ENCODE assay signal across 1 cellular context in genomic region chr10:97760461-97761257, GRCh38.
TF ChIP-seq lines count a peak whose summit lies in the region.

No MANE protein-coding gene starts in this region.

TF ChIP-seq in K562, 482 proteins besides CTCF, POLR2A, EP300 and RAD21:
- TF ChIP-seq, protein P1, sequence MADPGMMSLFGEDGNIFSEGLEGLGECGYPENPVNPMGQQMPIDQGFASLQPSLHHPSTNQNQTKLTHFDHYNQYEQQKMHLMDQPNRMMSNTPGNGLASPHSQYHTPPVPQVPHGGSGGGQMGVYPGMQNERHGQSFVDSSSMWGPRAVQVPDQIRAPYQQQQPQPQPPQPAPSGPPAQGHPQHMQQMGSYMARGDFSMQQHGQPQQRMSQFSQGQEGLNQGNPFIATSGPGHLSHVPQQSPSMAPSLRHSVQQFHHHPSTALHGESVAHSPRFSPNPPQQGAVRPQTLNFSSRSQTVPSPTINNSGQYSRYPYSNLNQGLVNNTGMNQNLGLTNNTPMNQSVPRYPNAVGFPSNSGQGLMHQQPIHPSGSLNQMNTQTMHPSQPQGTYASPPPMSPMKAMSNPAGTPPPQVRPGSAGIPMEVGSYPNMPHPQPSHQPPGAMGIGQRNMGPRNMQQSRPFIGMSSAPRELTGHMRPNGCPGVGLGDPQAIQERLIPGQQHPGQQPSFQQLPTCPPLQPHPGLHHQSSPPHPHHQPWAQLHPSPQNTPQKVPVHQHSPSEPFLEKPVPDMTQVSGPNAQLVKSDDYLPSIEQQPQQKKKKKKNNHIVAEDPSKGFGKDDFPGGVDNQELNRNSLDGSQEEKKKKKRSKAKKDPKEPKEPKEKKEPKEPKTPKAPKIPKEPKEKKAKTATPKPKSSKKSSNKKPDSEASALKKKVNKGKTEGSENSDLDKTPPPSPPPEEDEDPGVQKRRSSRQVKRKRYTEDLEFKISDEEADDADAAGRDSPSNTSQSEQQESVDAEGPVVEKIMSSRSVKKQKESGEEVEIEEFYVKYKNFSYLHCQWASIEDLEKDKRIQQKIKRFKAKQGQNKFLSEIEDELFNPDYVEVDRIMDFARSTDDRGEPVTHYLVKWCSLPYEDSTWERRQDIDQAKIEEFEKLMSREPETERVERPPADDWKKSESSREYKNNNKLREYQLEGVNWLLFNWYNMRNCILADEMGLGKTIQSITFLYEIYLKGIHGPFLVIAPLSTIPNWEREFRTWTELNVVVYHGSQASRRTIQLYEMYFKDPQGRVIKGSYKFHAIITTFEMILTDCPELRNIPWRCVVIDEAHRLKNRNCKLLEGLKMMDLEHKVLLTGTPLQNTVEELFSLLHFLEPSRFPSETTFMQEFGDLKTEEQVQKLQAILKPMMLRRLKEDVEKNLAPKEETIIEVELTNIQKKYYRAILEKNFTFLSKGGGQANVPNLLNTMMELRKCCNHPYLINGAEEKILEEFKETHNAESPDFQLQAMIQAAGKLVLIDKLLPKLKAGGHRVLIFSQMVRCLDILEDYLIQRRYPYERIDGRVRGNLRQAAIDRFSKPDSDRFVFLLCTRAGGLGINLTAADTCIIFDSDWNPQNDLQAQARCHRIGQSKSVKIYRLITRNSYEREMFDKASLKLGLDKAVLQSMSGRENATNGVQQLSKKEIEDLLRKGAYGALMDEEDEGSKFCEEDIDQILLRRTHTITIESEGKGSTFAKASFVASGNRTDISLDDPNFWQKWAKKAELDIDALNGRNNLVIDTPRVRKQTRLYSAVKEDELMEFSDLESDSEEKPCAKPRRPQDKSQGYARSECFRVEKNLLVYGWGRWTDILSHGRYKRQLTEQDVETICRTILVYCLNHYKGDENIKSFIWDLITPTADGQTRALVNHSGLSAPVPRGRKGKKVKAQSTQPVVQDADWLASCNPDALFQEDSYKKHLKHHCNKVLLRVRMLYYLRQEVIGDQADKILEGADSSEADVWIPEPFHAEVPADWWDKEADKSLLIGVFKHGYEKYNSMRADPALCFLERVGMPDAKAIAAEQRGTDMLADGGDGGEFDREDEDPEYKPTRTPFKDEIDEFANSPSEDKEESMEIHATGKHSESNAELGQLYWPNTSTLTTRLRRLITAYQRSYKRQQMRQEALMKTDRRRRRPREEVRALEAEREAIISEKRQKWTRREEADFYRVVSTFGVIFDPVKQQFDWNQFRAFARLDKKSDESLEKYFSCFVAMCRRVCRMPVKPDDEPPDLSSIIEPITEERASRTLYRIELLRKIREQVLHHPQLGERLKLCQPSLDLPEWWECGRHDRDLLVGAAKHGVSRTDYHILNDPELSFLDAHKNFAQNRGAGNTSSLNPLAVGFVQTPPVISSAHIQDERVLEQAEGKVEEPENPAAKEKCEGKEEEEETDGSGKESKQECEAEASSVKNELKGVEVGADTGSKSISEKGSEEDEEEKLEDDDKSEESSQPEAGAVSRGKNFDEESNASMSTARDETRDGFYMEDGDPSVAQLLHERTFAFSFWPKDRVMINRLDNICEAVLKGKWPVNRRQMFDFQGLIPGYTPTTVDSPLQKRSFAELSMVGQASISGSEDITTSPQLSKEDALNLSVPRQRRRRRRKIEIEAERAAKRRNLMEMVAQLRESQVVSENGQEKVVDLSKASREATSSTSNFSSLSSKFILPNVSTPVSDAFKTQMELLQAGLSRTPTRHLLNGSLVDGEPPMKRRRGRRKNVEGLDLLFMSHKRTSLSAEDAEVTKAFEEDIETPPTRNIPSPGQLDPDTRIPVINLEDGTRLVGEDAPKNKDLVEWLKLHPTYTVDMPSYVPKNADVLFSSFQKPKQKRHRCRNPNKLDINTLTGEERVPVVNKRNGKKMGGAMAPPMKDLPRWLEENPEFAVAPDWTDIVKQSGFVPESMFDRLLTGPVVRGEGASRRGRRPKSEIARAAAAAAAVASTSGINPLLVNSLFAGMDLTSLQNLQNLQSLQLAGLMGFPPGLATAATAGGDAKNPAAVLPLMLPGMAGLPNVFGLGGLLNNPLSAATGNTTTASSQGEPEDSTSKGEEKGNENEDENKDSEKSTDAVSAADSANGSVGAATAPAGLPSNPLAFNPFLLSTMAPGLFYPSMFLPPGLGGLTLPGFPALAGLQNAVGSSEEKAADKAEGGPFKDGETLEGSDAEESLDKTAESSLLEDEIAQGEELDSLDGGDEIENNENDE (IDR thresholded peaks at IDR 0.05; ENCODE audit: low read depth, low read length), result no peak
- TF ChIP-seq, protein P2, sequence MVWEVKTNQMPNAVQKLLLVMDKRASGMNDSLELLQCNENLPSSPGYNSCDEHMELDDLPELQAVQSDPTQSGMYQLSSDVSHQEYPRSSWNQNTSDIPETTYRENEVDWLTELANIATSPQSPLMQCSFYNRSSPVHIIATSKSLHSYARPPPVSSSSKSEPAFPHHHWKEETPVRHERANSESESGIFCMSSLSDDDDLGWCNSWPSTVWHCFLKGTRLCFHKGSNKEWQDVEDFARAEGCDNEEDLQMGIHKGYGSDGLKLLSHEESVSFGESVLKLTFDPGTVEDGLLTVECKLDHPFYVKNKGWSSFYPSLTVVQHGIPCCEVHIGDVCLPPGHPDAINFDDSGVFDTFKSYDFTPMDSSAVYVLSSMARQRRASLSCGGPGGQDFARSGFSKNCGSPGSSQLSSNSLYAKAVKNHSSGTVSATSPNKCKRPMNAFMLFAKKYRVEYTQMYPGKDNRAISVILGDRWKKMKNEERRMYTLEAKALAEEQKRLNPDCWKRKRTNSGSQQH (CRISPR knock-in tag; IDR thresholded peaks at IDR 0.05), result no peak
- TF ChIP-seq BHLHE40 (IDR thresholded peaks at IDR 0.05; ENCODE audit: low read length) (no peak), ZKSCAN8 (CRISPR knock-in tag; IDR thresholded peaks at IDR 0.05) (no peak), ZBTB8A (IDR thresholded peaks at IDR 0.05; ENCODE audit: partially characterized antibody) (no peak), LARP7 (IDR thresholded peaks at IDR 0.05) (no peak)
